In the genomic region with DNA sequence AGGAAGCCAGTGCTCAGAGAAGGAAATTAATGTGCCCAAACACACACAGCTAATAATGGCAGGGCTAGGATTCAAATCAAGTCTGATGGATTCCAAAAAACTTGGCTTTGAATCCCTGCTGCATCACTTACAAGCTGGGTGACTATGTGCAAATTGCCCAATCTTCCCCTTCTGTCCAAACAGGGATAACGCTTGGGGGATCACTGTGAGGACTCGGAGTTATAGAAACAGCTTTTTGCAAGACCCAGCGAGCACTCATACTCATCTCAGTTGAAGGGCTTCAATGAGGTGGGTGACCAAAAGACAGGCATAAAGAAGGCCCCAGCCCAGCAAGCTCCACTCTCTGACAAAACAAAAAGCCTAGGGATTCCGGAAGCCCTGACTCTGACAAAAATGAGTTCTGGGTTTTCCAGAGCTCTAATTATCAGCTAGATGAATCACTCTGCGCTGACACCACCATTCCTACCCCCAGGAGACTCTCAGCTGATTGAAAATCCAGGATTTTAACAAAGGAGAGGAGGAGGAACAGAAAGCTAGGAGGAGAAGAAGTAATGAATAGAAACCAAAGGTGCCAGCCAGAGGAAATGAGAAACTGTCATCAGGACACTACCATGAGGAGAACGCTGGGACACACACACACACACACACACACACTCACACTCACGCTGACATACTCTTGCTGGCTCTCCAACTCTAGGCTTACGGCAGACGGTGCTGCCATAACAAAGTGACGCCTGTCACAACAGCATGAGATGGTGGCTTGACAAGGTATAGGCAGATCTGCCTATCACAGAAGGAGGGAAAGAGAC, we compare ENCODE assay signal across 1 cellular context.
TF ChIP-seq lines count a peak whose summit lies in the region.

No MANE protein-coding gene starts in this region.

TF ChIP-seq in K562, 482 proteins besides CTCF, POLR2A, EP300 and RAD21 (continued from another document and continues in another):
- TF ChIP-seq, protein P1, sequence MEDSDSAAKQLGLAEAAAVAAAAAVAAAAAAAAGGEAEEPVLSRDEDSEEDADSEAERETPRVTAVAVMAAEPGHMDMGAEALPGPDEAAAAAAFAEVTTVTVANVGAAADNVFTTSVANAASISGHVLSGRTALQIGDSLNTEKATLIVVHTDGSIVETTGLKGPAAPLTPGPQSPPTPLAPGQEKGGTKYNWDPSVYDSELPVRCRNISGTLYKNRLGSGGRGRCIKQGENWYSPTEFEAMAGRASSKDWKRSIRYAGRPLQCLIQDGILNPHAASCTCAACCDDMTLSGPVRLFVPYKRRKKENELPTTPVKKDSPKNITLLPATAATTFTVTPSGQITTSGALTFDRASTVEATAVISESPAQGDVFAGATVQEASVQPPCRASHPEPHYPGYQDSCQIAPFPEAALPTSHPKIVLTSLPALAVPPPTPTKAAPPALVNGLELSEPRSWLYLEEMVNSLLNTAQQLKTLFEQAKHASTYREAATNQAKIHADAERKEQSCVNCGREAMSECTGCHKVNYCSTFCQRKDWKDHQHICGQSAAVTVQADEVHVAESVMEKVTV (CRISPR knock-in tag; IDR thresholded peaks at IDR 0.05): no peak
- TF ChIP-seq TAF1 (IDR thresholded peaks at IDR 0.05; ENCODE audit: control insufficient read depth, extremely low read depth, insufficient read depth, low read length, severe bottlenecking) (no peak), TAL1 (IDR thresholded peaks at IDR 0.05) (no peak), DPF2 (IDR thresholded peaks at IDR 0.05) (peak; percentile 27; the same call in 1 of the 2 replicates), MEIS2 (IDR thresholded peaks at IDR 0.05; ENCODE audit: partially characterized antibody) (peak; percentile 52), ZNF24 (IDR thresholded peaks at IDR 0.05) (no peak), SIX5 (IDR thresholded peaks at IDR 0.05; ENCODE audit: borderline replicate concordance in 1 of 2, insufficient read depth in 1 of 2, low read depth in 1 of 2, low read length in 2 of 2) (no peak), SRSF9 (IDR thresholded peaks at IDR 0.05; ENCODE audit: borderline replicate concordance, low read depth, low read length) (no peak), ZNF764 (CRISPR knock-in tag; IDR thresholded peaks at IDR 0.05; ENCODE audit: low read depth) (no peak), GABPA (tag; conservative IDR thresholded peaks at IDR 0.05; ENCODE audit: low read depth) (no peak; the same call in 1 of the 2 replicates), KHSRP (IDR thresholded peaks at IDR 0.05) (peak; percentile 32; the same call in 1 of the 2 replicates), SRSF7 (optimal IDR thresholded peaks at IDR 0.05; ENCODE audit: low read depth, low read length) (no peak), TRIM24 (IDR thresholded peaks at IDR 0.05) (no peak), PRMT5 (CRISPR knock-in tag; IDR thresholded peaks at IDR 0.05) (no peak), ZNF431 (CRISPR knock-in tag; IDR thresholded peaks at IDR 0.05) (no peak), KAT8 (IDR thresholded peaks at IDR 0.05; ENCODE audit: low read depth) (no peak), ZNF384 (IDR thresholded peaks at IDR 0.05; ENCODE audit: low read depth, low read length) (no peak), U2AF2 (optimal IDR thresholded peaks at IDR 0.05; ENCODE audit: low read depth, low read length) (no peak), RCOR1 (IDR thresholded peaks at IDR 0.05; ENCODE audit: borderline replicate concordance in 1 of 2, low read depth in 2 of 2, low read length in 2 of 2) (0 out of 4 replicates have a peak, but pooled peaks of 1 of the 2 experiments have one; percentile 2), RFX5 (IDR thresholded peaks at IDR 0.05; ENCODE audit: low read depth, low read length) (no peak), BRD4 (IDR thresholded peaks at IDR 0.05) (peak; percentile 52), GABPB2 (CRISPR knock-in tag; conservative IDR thresholded peaks at IDR 0.05) (no peak), ZNF311 (CRISPR knock-in tag; IDR thresholded peaks at IDR 0.05) (peak; percentile 46; the same call in 1 of the 2 replicates), MIER1 (IDR thresholded peaks at IDR 0.05; ENCODE audit: low read depth) (peak; percentile 72), ZC3H11A (IDR thresholded peaks at IDR 0.05; ENCODE audit: low read depth, low read length) (peak; percentile 77; the same call in 1 of the 2 replicates), BRF1 (IDR thresholded peaks at IDR 0.05; ENCODE audit: borderline replicate concordance, extremely low read depth, insufficient read length) (no peak), ZNF184 (CRISPR knock-in tag; IDR thresholded peaks at IDR 0.05) (no peak), ELF2 (CRISPR knock-in tag; IDR thresholded peaks at IDR 0.05) (no peak), ZNF232 (CRISPR knock-in tag; IDR thresholded peaks at IDR 0.05) (no peak), ZNF785 (CRISPR knock-in tag; IDR thresholded peaks at IDR 0.05) (no peak), NFXL1 (CRISPR knock-in tag; IDR thresholded peaks at IDR 0.05) (no peak), ZNF561 (CRISPR knock-in tag; conservative IDR thresholded peaks at IDR 0.05) (no peak), ZBTB1 (CRISPR knock-in tag; IDR thresholded peaks at IDR 0.05; ENCODE audit: borderline replicate concordance, low read depth) (no peak), ZC3H4 (CRISPR knock-in tag; IDR thresholded peaks at IDR 0.05; ENCODE audit: borderline replicate concordance) (no peak; the same call in 1 of the 2 replicates)
- TF ChIP-seq, protein P2, sequence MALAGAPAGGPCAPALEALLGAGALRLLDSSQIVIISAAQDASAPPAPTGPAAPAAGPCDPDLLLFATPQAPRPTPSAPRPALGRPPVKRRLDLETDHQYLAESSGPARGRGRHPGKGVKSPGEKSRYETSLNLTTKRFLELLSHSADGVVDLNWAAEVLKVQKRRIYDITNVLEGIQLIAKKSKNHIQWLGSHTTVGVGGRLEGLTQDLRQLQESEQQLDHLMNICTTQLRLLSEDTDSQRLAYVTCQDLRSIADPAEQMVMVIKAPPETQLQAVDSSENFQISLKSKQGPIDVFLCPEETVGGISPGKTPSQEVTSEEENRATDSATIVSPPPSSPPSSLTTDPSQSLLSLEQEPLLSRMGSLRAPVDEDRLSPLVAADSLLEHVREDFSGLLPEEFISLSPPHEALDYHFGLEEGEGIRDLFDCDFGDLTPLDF (CRISPR knock-in tag; IDR thresholded peaks at IDR 0.05): no peak
- TF ChIP-seq, protein P3, sequence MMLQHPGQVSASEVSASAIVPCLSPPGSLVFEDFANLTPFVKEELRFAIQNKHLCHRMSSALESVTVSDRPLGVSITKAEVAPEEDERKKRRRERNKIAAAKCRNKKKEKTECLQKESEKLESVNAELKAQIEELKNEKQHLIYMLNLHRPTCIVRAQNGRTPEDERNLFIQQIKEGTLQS (IDR thresholded peaks at IDR 0.05): no peak
- TF ChIP-seq, protein P3 (CRISPR knock-in tag; conservative IDR thresholded peaks at IDR 0.05): no peak
- TF ChIP-seq, protein P4, sequence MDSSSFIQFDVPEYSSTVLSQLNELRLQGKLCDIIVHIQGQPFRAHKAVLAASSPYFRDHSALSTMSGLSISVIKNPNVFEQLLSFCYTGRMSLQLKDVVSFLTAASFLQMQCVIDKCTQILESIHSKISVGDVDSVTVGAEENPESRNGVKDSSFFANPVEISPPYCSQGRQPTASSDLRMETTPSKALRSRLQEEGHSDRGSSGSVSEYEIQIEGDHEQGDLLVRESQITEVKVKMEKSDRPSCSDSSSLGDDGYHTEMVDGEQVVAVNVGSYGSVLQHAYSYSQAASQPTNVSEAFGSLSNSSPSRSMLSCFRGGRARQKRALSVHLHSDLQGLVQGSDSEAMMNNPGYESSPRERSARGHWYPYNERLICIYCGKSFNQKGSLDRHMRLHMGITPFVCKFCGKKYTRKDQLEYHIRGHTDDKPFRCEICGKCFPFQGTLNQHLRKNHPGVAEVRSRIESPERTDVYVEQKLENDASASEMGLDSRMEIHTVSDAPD (CRISPR knock-in tag; IDR thresholded peaks at IDR 0.05): no peak; the same call in 1 of the 2 replicates
- TF ChIP-seq, protein P5, sequence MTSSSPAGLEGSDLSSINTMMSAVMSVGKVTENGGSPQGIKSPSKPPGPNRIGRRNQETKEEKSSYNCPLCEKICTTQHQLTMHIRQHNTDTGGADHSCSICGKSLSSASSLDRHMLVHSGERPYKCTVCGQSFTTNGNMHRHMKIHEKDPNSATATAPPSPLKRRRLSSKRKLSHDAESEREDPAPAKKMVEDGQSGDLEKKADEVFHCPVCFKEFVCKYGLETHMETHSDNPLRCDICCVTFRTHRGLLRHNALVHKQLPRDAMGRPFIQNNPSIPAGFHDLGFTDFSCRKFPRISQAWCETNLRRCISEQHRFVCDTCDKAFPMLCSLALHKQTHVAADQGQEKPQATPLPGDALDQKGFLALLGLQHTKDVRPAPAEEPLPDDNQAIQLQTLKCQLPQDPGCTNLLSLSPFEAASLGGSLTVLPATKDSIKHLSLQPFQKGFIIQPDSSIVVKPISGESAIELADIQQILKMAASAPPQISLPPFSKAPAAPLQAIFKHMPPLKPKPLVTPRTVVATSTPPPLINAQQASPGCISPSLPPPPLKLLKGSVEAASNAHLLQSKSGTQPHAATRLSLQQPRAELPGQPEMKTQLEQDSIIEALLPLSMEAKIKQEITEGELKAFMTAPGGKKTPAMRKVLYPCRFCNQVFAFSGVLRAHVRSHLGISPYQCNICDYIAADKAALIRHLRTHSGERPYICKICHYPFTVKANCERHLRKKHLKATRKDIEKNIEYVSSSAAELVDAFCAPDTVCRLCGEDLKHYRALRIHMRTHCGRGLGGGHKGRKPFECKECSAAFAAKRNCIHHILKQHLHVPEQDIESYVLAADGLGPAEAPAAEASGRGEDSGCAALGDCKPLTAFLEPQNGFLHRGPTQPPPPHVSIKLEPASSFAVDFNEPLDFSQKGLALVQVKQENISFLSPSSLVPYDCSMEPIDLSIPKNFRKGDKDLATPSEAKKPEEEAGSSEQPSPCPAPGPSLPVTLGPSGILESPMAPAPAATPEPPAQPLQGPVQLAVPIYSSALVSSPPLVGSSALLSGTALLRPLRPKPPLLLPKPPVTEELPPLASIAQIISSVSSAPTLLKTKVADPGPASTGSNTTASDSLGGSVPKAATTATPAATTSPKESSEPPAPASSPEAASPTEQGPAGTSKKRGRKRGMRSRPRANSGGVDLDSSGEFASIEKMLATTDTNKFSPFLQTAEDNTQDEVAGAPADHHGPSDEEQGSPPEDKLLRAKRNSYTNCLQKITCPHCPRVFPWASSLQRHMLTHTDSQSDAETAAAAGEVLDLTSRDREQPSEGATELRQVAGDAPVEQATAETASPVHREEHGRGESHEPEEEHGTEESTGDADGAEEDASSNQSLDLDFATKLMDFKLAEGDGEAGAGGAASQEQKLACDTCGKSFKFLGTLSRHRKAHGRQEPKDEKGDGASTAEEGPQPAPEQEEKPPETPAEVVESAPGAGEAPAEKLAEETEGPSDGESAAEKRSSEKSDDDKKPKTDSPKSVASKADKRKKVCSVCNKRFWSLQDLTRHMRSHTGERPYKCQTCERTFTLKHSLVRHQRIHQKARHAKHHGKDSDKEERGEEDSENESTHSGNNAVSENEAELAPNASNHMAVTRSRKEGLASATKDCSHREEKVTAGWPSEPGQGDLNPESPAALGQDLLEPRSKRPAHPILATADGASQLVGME (CRISPR knock-in tag; IDR thresholded peaks at IDR 0.05): 0 out of 2 replicates have a peak, but pooled peaks have one; percentile 14
- TF ChIP-seq, protein P6, sequence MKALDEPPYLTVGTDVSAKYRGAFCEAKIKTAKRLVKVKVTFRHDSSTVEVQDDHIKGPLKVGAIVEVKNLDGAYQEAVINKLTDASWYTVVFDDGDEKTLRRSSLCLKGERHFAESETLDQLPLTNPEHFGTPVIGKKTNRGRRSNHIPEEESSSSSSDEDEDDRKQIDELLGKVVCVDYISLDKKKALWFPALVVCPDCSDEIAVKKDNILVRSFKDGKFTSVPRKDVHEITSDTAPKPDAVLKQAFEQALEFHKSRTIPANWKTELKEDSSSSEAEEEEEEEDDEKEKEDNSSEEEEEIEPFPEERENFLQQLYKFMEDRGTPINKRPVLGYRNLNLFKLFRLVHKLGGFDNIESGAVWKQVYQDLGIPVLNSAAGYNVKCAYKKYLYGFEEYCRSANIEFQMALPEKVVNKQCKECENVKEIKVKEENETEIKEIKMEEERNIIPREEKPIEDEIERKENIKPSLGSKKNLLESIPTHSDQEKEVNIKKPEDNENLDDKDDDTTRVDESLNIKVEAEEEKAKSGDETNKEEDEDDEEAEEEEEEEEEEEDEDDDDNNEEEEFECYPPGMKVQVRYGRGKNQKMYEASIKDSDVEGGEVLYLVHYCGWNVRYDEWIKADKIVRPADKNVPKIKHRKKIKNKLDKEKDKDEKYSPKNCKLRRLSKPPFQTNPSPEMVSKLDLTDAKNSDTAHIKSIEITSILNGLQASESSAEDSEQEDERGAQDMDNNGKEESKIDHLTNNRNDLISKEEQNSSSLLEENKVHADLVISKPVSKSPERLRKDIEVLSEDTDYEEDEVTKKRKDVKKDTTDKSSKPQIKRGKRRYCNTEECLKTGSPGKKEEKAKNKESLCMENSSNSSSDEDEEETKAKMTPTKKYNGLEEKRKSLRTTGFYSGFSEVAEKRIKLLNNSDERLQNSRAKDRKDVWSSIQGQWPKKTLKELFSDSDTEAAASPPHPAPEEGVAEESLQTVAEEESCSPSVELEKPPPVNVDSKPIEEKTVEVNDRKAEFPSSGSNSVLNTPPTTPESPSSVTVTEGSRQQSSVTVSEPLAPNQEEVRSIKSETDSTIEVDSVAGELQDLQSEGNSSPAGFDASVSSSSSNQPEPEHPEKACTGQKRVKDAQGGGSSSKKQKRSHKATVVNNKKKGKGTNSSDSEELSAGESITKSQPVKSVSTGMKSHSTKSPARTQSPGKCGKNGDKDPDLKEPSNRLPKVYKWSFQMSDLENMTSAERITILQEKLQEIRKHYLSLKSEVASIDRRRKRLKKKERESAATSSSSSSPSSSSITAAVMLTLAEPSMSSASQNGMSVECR (CRISPR knock-in tag; IDR thresholded peaks at IDR 0.05): 0 out of 2 replicates have a peak, but pooled peaks have one; percentile 29
- TF ChIP-seq, protein P7, sequence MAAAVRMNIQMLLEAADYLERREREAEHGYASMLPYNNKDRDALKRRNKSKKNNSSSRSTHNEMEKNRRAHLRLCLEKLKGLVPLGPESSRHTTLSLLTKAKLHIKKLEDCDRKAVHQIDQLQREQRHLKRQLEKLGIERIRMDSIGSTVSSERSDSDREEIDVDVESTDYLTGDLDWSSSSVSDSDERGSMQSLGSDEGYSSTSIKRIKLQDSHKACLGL (CRISPR knock-in tag; IDR thresholded peaks at IDR 0.05; ENCODE audit: borderline replicate concordance, poor library complexity, severe bottlenecking): no peak
- TF ChIP-seq, protein P8, sequence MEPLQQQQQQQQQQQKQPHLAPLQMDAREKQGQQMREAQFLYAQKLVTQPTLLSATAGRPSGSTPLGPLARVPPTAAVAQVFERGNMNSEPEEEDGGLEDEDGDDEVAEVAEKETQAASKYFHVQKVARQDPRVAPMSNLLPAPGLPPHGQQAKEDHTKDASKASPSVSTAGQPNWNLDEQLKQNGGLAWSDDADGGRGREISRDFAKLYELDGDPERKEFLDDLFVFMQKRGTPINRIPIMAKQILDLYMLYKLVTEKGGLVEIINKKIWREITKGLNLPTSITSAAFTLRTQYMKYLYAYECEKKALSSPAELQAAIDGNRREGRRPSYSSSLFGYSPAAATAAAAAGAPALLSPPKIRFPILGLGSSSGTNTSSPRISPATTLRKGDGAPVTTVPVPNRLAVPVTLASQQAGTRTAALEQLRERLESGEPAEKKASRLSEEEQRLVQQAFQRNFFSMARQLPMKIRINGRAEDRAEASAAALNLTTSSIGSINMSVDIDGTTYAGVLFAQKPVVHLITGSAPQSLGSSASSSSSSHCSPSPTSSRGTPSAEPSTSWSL (CRISPR knock-in tag; IDR thresholded peaks at IDR 0.05; ENCODE audit: borderline replicate concordance): no peak
